ENCODE assay signal across 1 cellular context in the genomic region with DNA sequence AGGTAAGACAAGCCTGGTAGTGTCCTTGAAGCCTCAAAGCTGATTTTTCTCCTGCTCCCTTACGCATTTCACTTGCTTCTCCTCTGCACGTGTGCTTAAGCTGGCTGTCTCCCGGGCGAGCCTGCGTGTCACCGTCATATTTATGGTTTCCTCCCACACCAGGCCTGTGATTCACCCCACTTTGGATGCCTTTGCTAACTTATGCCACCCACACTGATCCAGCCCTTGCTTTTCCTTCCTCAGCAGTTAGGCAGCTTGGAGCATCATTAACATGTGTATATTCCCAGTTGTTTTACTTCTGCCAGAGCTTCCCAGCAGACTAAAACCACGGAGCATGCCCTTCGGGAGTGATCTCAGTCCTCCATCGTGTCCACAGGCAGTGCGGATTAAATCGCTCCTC.
TF ChIP-seq lines count a peak whose summit lies in the region.

No MANE protein-coding gene starts in this region.

TF ChIP-seq in K562, 482 proteins besides CTCF, POLR2A, EP300 and RAD21 (continued from another document and continues in another):
- TF ChIP-seq, protein P1, sequence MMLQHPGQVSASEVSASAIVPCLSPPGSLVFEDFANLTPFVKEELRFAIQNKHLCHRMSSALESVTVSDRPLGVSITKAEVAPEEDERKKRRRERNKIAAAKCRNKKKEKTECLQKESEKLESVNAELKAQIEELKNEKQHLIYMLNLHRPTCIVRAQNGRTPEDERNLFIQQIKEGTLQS (IDR thresholded peaks at IDR 0.05) = peak; percentile 25
- TF ChIP-seq, protein P1 (CRISPR knock-in tag; conservative IDR thresholded peaks at IDR 0.05) = no peak
- TF ChIP-seq XRCC5 (IDR thresholded peaks at IDR 0.05; ENCODE audit: low read depth, low read length) = no peak
- TF ChIP-seq, protein P2, sequence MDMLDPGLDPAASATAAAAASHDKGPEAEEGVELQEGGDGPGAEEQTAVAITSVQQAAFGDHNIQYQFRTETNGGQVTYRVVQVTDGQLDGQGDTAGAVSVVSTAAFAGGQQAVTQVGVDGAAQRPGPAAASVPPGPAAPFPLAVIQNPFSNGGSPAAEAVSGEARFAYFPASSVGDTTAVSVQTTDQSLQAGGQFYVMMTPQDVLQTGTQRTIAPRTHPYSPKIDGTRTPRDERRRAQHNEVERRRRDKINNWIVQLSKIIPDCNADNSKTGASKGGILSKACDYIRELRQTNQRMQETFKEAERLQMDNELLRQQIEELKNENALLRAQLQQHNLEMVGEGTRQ (CRISPR knock-in tag; IDR thresholded peaks at IDR 0.05) = no peak
- TF ChIP-seq PHB (CRISPR knock-in tag; IDR thresholded peaks at IDR 0.05) = no peak
- TF ChIP-seq ZNF12 (CRISPR knock-in tag; IDR thresholded peaks at IDR 0.05) = no peak
- TF ChIP-seq, protein P3, sequence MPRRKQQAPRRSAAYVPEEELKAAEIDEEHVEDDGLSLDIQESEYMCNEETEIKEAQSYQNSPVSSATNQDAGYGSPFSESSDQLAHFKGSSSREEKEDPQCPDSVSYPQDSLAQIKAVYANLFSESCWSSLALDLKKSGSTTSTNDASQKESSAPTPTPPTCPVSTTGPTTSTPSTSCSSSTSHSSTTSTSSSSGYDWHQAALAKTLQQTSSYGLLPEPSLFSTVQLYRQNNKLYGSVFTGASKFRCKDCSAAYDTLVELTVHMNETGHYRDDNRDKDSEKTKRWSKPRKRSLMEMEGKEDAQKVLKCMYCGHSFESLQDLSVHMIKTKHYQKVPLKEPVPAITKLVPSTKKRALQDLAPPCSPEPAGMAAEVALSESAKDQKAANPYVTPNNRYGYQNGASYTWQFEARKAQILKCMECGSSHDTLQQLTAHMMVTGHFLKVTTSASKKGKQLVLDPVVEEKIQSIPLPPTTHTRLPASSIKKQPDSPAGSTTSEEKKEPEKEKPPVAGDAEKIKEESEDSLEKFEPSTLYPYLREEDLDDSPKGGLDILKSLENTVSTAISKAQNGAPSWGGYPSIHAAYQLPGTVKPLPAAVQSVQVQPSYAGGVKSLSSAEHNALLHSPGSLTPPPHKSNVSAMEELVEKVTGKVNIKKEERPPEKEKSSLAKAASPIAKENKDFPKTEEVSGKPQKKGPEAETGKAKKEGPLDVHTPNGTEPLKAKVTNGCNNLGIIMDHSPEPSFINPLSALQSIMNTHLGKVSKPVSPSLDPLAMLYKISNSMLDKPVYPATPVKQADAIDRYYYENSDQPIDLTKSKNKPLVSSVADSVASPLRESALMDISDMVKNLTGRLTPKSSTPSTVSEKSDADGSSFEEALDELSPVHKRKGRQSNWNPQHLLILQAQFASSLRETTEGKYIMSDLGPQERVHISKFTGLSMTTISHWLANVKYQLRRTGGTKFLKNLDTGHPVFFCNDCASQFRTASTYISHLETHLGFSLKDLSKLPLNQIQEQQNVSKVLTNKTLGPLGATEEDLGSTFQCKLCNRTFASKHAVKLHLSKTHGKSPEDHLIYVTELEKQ (CRISPR knock-in tag; IDR thresholded peaks at IDR 0.05) = no peak
- no peak for TF ChIP-seq RUNX1 (IDR thresholded peaks at IDR 0.05; ENCODE audit: low read depth)
- no peak for TF ChIP-seq DNMT1 (IDR thresholded peaks at IDR 0.05)
- TF ChIP-seq, protein P4, sequence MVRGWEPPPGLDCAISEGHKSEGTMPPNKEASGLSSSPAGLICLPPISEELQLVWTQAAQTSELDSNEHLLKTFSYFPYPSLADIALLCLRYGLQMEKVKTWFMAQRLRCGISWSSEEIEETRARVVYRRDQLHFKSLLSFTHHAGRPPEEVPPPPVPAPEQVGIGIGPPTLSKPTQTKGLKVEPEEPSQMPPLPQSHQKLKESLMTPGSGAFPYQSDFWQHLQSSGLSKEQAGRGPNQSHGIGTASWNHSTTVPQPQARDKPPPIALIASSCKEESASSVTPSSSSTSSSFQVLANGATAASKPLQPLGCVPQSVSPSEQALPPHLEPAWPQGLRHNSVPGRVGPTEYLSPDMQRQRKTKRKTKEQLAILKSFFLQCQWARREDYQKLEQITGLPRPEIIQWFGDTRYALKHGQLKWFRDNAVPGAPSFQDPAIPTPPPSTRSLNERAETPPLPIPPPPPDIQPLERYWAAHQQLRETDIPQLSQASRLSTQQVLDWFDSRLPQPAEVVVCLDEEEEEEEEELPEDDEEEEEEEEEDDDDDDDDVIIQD (CRISPR knock-in tag; IDR thresholded peaks at IDR 0.05) = no peak
- TF ChIP-seq TCF7 (IDR thresholded peaks at IDR 0.05; ENCODE audit: borderline replicate concordance) = no peak
- TF ChIP-seq STAT5A (IDR thresholded peaks at IDR 0.05; ENCODE audit: borderline replicate concordance, low read length) = no peak
- TF ChIP-seq U2AF2 (optimal IDR thresholded peaks at IDR 0.05; ENCODE audit: low read depth, low read length) = no peak
- no peak for TF ChIP-seq MAZ (CRISPR knock-in tag; conservative IDR thresholded peaks at IDR 0.05 in 1 of 2, IDR thresholded peaks at IDR 0.05 in 1 of 2)
- no peak for TF ChIP-seq ZNF79 (CRISPR knock-in tag; IDR thresholded peaks at IDR 0.05; ENCODE audit: low read depth)
- TF ChIP-seq MEIS2 (IDR thresholded peaks at IDR 0.05; ENCODE audit: partially characterized antibody) = peak; percentile 82
- no peak for TF ChIP-seq CBFA2T2 (conservative IDR thresholded peaks at IDR 0.05)
- no peak for TF ChIP-seq HLTF (IDR thresholded peaks at IDR 0.05)
- TF ChIP-seq NR4A1 (CRISPR knock-in tag; IDR thresholded peaks at IDR 0.05) = no peak
- no peak for TF ChIP-seq NR4A1 (tag; IDR thresholded peaks at IDR 0.05)
- TF ChIP-seq ARID1B (IDR thresholded peaks at IDR 0.05) = no peak
- TF ChIP-seq, protein P5, sequence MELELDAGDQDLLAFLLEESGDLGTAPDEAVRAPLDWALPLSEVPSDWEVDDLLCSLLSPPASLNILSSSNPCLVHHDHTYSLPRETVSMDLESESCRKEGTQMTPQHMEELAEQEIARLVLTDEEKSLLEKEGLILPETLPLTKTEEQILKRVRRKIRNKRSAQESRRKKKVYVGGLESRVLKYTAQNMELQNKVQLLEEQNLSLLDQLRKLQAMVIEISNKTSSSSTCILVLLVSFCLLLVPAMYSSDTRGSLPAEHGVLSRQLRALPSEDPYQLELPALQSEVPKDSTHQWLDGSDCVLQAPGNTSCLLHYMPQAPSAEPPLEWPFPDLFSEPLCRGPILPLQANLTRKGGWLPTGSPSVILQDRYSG (tag; conservative IDR thresholded peaks at IDR 0.05; ENCODE audit: low read depth) = no peak
- no peak for TF ChIP-seq SIN3B (IDR thresholded peaks at IDR 0.05; ENCODE audit: low read depth)
- no peak for TF ChIP-seq NR3C1 (CRISPR knock-in tag; IDR thresholded peaks at IDR 0.05)
- TF ChIP-seq RNF2 (IDR thresholded peaks at IDR 0.05) = no peak
- TF ChIP-seq SP2 (IDR thresholded peaks at IDR 0.05; ENCODE audit: extremely low read depth, low read depth, low read length, poor library complexity, severe bottlenecking) = no peak
- TF ChIP-seq, protein P6, sequence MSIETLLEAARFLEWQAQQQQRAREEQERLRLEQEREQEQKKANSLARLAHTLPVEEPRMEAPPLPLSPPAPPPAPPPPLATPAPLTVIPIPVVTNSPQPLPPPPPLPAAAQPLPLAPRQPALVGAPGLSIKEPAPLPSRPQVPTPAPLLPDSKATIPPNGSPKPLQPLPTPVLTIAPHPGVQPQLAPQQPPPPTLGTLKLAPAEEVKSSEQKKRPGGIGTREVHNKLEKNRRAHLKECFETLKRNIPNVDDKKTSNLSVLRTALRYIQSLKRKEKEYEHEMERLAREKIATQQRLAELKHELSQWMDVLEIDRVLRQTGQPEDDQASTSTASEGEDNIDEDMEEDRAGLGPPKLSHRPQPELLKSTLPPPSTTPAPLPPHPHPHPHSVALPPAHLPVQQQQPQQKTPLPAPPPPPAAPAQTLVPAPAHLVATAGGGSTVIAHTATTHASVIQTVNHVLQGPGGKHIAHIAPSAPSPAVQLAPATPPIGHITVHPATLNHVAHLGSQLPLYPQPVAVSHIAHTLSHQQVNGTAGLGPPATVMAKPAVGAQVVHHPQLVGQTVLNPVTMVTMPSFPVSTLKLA (conservative IDR thresholded peaks at IDR 0.05) = 0 out of 4 replicates have a peak, but pooled peaks of 1 of the 2 experiments have one; percentile 52
- no peak for TF ChIP-seq ZNF263 (CRISPR knock-in tag; IDR thresholded peaks at IDR 0.05; ENCODE audit: borderline replicate concordance)
- TF ChIP-seq, protein P7, sequence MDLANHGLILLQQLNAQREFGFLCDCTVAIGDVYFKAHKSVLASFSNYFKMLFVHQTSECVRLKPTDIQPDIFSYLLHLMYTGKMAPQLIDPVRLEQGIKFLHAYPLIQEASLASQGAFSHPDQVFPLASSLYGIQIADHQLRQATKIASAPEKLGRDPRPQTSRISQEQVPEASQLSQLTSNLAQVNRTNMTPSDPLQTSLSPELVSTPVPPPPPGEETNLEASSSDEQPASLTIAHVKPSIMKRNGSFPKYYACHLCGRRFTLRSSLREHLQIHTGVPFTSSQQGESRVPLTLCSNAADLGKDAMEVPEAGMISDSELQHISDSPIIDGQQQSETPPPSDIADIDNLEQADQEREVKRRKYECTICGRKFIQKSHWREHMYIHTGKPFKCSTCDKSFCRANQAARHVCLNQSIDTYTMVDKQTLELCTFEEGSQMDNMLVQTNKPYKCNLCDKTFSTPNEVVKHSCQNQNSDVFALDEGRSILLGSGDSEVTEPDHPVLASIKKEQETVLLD (IDR thresholded peaks at IDR 0.05) = peak; percentile 50; the same call in 1 of the 2 replicates
- TF ChIP-seq, protein P8, sequence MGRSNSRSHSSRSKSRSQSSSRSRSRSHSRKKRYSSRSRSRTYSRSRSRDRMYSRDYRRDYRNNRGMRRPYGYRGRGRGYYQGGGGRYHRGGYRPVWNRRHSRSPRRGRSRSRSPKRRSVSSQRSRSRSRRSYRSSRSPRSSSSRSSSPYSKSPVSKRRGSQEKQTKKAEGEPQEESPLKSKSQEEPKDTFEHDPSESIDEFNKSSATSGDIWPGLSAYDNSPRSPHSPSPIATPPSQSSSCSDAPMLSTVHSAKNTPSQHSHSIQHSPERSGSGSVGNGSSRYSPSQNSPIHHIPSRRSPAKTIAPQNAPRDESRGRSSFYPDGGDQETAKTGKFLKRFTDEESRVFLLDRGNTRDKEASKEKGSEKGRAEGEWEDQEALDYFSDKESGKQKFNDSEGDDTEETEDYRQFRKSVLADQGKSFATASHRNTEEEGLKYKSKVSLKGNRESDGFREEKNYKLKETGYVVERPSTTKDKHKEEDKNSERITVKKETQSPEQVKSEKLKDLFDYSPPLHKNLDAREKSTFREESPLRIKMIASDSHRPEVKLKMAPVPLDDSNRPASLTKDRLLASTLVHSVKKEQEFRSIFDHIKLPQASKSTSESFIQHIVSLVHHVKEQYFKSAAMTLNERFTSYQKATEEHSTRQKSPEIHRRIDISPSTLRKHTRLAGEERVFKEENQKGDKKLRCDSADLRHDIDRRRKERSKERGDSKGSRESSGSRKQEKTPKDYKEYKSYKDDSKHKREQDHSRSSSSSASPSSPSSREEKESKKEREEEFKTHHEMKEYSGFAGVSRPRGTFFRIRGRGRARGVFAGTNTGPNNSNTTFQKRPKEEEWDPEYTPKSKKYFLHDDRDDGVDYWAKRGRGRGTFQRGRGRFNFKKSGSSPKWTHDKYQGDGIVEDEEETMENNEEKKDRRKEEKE (IDR thresholded peaks at IDR 0.05; ENCODE audit: borderline replicate concordance in 1 of 2, control insufficient read depth in 1 of 2, low read depth in 2 of 2, low read length in 1 of 2) = no peak
- TF ChIP-seq MTA2 (IDR thresholded peaks at IDR 0.05; ENCODE audit: low read depth) = no peak
- TF ChIP-seq, protein P9, sequence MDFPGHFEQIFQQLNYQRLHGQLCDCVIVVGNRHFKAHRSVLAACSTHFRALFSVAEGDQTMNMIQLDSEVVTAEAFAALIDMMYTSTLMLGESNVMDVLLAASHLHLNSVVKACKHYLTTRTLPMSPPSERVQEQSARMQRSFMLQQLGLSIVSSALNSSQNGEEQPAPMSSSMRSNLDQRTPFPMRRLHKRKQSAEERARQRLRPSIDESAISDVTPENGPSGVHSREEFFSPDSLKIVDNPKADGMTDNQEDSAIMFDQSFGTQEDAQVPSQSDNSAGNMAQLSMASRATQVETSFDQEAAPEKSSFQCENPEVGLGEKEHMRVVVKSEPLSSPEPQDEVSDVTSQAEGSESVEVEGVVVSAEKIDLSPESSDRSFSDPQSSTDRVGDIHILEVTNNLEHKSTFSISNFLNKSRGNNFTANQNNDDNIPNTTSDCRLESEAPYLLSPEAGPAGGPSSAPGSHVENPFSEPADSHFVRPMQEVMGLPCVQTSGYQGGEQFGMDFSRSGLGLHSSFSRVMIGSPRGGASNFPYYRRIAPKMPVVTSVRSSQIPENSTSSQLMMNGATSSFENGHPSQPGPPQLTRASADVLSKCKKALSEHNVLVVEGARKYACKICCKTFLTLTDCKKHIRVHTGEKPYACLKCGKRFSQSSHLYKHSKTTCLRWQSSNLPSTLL (IDR thresholded peaks at IDR 0.05) = no peak
- TF ChIP-seq DPF2 (IDR thresholded peaks at IDR 0.05) = 0 out of 2 replicates have a peak, but pooled peaks have one; percentile 42
- TF ChIP-seq, protein P10, sequence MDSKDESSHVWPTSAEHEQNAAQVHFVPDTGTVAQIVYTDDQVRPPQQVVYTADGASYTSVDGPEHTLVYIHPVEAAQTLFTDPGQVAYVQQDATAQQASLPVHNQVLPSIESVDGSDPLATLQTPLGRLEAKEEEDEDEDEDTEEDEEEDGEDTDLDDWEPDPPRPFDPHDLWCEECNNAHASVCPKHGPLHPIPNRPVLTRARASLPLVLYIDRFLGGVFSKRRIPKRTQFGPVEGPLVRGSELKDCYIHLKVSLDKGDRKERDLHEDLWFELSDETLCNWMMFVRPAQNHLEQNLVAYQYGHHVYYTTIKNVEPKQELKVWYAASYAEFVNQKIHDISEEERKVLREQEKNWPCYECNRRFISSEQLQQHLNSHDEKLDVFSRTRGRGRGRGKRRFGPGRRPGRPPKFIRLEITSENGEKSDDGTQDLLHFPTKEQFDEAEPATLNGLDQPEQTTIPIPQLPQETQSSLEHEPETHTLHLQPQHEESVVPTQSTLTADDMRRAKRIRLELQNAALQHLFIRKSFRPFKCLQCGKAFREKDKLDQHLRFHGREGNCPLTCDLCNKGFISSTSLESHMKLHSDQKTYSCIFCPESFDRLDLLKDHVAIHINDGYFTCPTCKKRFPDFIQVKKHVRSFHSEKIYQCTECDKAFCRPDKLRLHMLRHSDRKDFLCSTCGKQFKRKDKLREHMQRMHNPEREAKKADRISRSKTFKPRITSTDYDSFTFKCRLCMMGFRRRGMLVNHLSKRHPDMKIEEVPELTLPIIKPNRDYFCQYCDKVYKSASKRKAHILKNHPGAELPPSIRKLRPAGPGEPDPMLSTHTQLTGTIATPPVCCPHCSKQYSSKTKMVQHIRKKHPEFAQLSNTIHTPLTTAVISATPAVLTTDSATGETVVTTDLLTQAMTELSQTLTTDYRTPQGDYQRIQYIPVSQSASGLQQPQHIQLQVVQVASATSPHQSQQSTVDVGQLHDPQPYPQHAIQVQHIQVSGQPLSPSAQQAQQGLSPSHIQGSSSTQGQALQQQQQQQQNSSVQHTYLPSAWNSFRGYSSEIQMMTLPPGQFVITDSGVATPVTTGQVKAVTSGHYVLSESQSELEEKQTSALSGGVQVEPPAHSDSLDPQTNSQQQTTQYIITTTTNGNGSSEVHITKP (IDR thresholded peaks at IDR 0.05; ENCODE audit: partially characterized antibody) = no peak
- peak; percentile 70 for TF ChIP-seq L3MBTL2 (IDR thresholded peaks at IDR 0.05)
